ENCODE assay signal across 14 cellular contexts in the genomic region with DNA sequence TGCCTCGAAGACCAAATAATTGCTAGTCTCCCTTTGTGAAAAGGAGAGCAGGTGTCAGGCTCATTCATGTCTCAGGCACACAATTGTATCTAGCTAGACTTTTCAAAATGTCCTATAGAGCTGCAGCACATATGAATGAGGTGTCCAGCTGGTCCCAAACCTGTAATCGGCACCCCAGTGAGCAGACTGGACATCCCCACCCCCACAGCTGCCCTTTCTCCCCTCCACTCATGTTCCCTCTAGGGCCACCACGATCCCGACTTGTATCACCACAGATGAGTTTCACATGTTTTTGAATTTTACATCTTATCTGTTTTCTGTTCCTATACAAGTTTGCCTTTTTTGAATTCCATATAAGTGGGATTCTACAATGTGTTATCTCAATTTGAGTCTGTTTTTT.
"Had no signal": no experiment of that assay in that cellular context is flagged by ENCODE, and none has a peak within 500 bp of the region (broad histone marks: within the 10 kb centered on the region; RNA-seq: fewer than 3 reads in every experiment).

No MANE protein-coding gene starts in this region.

- ATAC-seq: activated CD4-positive, alpha-beta T cell treated with anti-CD3 and anti-CD28 coated beads for 36 hours; activated T-cell treated with anti-CD3 and anti-CD28 coated beads, Interleukin-2, amount 50 U/mL, for 72 hours; heart right ventricle; left lobe of liver had no signal

- H3K4me3 ChIP-seq: dorsolateral prefrontal cortex, esophagus squamous epithelium, heart right ventricle, skin epidermis, tibial nerve had no signal

- DNase-seq: activated CD4-positive, alpha-beta memory T cell treated with anti-CD3 and anti-CD28 coated beads, Interleukin-2, amount 10 ng/mL, durations not matched to agents 7 days and 5 days; activated CD4-positive, alpha-beta T cell treated with anti-CD3 and anti-CD28 coated beads for 36 hours; activated gamma-delta T cell treated with Interleukin-2 at 50 U/mL for 16 hours; activated naive CD8-positive, alpha-beta T cell treated with anti-CD3 and anti-CD28 coated beads, Interleukin-2, amount 10 ng/mL, durations not matched to agents 7 days and 5 days; activated T-cell treated with anti-CD3 and anti-CD28 coated beads, Interleukin-2, amount 50 U/mL, for 72 hours; anterior cingulate cortex; esophagus squamous epithelium; foreskin fibroblast; heart right ventricle had no signal

- H3K4me1 ChIP-seq: parathyroid adenoma had no signal

- H2AFZ ChIP-seq: parathyroid adenoma had no signal

- H3K27me3 ChIP-seq: esophagus squamous epithelium, heart right ventricle, tibial nerve had no signal

- H3K36me3 ChIP-seq: esophagus squamous epithelium, heart right ventricle, tibial nerve had no signal

- H3K9ac ChIP-seq: parathyroid adenoma had no signal

- H3K79me2 ChIP-seq: parathyroid adenoma had no signal

- H3K27ac ChIP-seq: dorsolateral prefrontal cortex, parathyroid adenoma had no signal

- H3K9me3 ChIP-seq: esophagus squamous epithelium, tibial nerve had no signal
